9 cellular contexts compared by ENCODE assay signal in the genomic region with DNA sequence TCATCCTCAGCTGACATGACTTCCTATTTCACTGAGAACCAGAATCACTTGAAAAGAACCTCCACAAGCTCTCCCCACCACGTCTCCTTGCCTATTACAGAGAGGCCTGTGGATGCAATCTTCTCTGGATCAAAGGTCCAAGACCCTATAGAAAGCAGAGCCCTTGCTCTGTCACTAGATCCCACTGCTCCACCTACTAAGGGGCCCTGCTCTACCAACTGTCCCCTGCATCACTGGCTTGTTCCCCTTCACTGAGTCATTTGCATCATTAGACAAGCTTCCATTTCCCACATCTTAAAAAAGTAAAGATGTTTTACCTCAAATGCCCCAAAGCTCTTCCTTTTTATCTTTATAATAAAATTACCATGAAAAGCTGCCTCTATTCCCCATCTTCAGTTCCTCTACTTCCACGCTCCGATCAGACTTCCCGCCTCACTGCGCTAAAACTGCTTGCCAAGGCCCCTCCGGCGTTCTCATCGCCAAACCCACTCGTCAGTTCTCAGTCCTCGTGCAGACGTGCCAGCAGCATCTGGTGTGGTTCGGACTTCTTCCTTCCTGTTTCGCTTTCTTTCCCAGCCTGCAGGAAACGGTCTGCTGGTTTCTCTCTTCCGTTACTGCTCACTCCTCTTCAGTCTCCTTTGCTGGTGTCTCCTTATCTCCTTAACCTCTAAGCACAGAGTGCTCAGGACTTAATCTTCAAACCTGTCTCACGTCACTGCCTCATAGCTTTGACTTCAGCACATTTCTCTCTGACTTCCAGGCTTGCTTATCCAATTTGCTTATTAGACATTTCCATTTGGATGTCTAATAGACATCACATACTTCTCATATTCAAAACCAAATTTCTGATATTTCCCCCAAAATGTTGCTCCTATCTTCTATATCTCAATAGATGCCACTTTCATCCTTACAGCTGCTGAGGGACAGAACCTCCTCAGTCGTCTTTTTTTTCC. TPM values are rescaled to one million over a fixed set of nuclear protein-coding genes. Genes with fewer than 3 reads are reported as not detected.
DNase-seq lines count a peak whose midpoint lies in the region; ATAC-seq and TF ChIP-seq lines count a peak whose summit lies in the region.
"Had no signal": no experiment of that assay in that cellular context is flagged by ENCODE, and none has a peak within 500 bp of the region (broad histone marks: within the 10 kb centered on the region; RNA-seq: fewer than 3 reads in every experiment).

No MANE protein-coding gene starts in this region.

- peak; percentile 27 to 81 (median 63) for DNase-seq in CD8-positive, alpha-beta T cell
- DNase-seq in Jurkat, Clone E6-1 (ENCODE audit: low read depth, low spot score), result peak; percentile 99
- DNase-seq in activated CD4-positive, alpha-beta T cell treated with anti-CD3 and anti-CD28 coated beads, Interleukin-2, amount 50 U/mL, for 4 hours, result peak; percentile 35 to 44
- DNase-seq in epidermal melanocyte (ENCODE audit: insufficient read length, low spot score), result peak; percentile 52
- peak; percentile 86 for DNase-seq in osteoblast (ENCODE audit: insufficient read length, low spot score, missing footprints)
- DNase-seq in upper lobe of left lung, result peak in 1 of 2 donors; percentile 81
- DNase-seq in retina, result no peak

- no peaks in the 10 kb centered on the region for H3K36me3 ChIP-seq in CD8-positive, alpha-beta T cell (ENCODE audit: insufficient read depth, low read length)
- H3K36me3 ChIP-seq in osteoblast (ENCODE audit: insufficient read depth, low read length), result no peaks in the 10 kb centered on the region
- H3K36me3 ChIP-seq in upper lobe of left lung, result peaks cover 0 to 3% (median 0%) of the 10 kb centered on the region in 4 donors

- peak in 1 of 4 donors; percentile 45 for TF ChIP-seq POLR2A in upper lobe of left lung (IDR thresholded peaks at IDR 0.05)

- no peaks in the 10 kb centered on the region for H3K9me3 Mint-ChIP-seq in CD8-positive, alpha-beta T cell

- H3K27ac ChIP-seq in CD8-positive, alpha-beta T cell (ENCODE audit: low read depth, low read length), result peak overlapping the region; percentile 63
- H3K27ac ChIP-seq in osteoblast (ENCODE audit: low read depth, low read length), result peak overlapping the region; percentile 55
- peak overlapping the region; percentile 68 to 87 (median 75) for H3K27ac ChIP-seq in upper lobe of left lung

- H3K4me2 ChIP-seq in osteoblast (ENCODE audit: insufficient read depth, low read length), result peak overlapping the region; percentile 83

- peaks cover 58% of the 10 kb centered on the region for H3K4me1 ChIP-seq in CD8-positive, alpha-beta T cell (ENCODE audit: insufficient read depth, low read length)
- H3K4me1 ChIP-seq in osteoblast (ENCODE audit: insufficient read depth, low read length) (peaks cover 23% of the 10 kb centered on the region), upper lobe of left lung (peaks cover 24 to 40% (median 26%) of the 10 kb centered on the region in 4 donors)

- no peaks in the 10 kb centered on the region for H3K27me3 ChIP-seq in CD8-positive, alpha-beta T cell (ENCODE audit: insufficient read depth, low read length)
- H3K27me3 ChIP-seq in osteoblast (ENCODE audit: insufficient read depth, low read length) (no peaks in the 10 kb centered on the region), upper lobe of left lung (no peaks in the 10 kb centered on the region)

- peak in 1 of 4 donors; percentile 41 for TF ChIP-seq EP300 in upper lobe of left lung (IDR thresholded peaks at IDR 0.05)

- H3K4me3 Mint-ChIP-seq in CD8-positive, alpha-beta T cell, result no peak overlapping the region

- ATAC-seq in CD8-positive, alpha-beta T cell, result peak; percentile 82
- ATAC-seq in GM21360 (IDR thresholded peaks at IDR 0.05; ENCODE audit: unreplicated experiment), result peak; percentile 73
- peak; percentile 81 to 94 for ATAC-seq in upper lobe of left lung (ENCODE audit: low FRiP score in 2 of 2)

- peak overlapping the region; percentile 88 for H2AFZ ChIP-seq in osteoblast (ENCODE audit: low read length)

- peak overlapping the region; percentile 48 for H3K4me3 ChIP-seq in CD8-positive, alpha-beta T cell (ENCODE audit: low read depth, low read length)
- H3K4me3 ChIP-seq in Jurkat, Clone E6-1 (ENCODE audit: low read length), result peak overlapping the region; percentile 74
- H3K4me3 ChIP-seq in osteoblast (ENCODE audit: insufficient read depth, low read length) (peak overlapping the region; percentile 65), upper lobe of left lung (peak overlapping the region in 3 of 4 donors; percentile 6 to 36 (median 30))

- POLR2A ChIA-PET in CD8-positive, alpha-beta T cell (lab: Charles Lee), result interaction anchor here (0.6 to 2.0 kb wide), 10 partner anchors 13 to 455 kb away, joined by 3 to 17 read pairs (median 5); a partner anchor contains a TSS

- intact Hi-C loops in CD8-positive, alpha-beta T cell (cut with DNase I, micrococcal nuclease), result loop anchor here (1.0 to 10.0 kb wide), 7 partner anchors 13 to 162 kb away; a partner anchor contains a TSS

- H3K36me3 Mint-ChIP-seq in CD8-positive, alpha-beta T cell, result peaks cover 16% of the 10 kb centered on the region
- H3K36me3 Mint-ChIP-seq: IgD-negative memory B cell had no signal

- H3K27me3 Mint-ChIP-seq in CD8-positive, alpha-beta T cell (ENCODE audit: low read depth), result no peaks in the 10 kb centered on the region

- H4K20me1 ChIP-seq in osteoblast (ENCODE audit: insufficient read depth, low read length), result no peaks in the 10 kb centered on the region

- H3K9me3 ChIP-seq in CD8-positive, alpha-beta T cell (ENCODE audit: low read length), result no peaks in the 10 kb centered on the region
- H3K9me3 ChIP-seq in osteoblast (ENCODE audit: low read depth, low read length), result no peaks in the 10 kb centered on the region
- H3K9me3 ChIP-seq in upper lobe of left lung, result no peaks in the 10 kb centered on the region

- no peak overlapping the region for H3K27ac Mint-ChIP-seq in CD8-positive, alpha-beta T cell

- no peaks in the 10 kb centered on the region for H3K79me2 ChIP-seq in osteoblast (ENCODE audit: insufficient read depth, low read length)

- CTCF ChIA-PET in CD8-positive, alpha-beta T cell (lab: Charles Lee), result interaction anchor here (0.8 to 1.7 kb wide), 3 partner anchors 13 to 397 kb away, joined by 3 to 5 read pairs (median 3); a partner anchor contains a TSS

- 30 to 32% methylated on average over 17 of the region's 17 CpGs for WGBS in upper lobe of left lung, 2 donors

- no peak for TF ChIP-seq CTCF in CD8-positive, alpha-beta T cell (IDR thresholded peaks at IDR 0.05)
- TF ChIP-seq CTCF in osteoblast (IDR thresholded peaks at IDR 0.05; ENCODE audit: extremely low read depth, low read depth, low read length) (no peak), upper lobe of left lung (IDR thresholded peaks at IDR 0.05) (no peak)

- peaks cover 37% of the 10 kb centered on the region for H3K4me1 Mint-ChIP-seq in CD8-positive, alpha-beta T cell (ENCODE audit: low read depth)

RNA-seq across cellular contexts. Expression of a gene that starts 40.5 kb away (rescaled TPM):
- total RNA-seq in CD8-positive, alpha-beta T cell, result 1 to 10 TPM; 1.5 to 2.0 TPM
- 170 TPM for polyA plus RNA-seq in Jurkat, Clone E6-1 (2012; ENCODE audit: insufficient read depth, insufficient read length)
- total RNA-seq in osteoblast (10.5 and 11.8 TPM in 2 replicates), upper lobe of left lung (10 to 100 TPM in 3 of 6 donors, 1 to 10 TPM in 3; 5.5 to 17.0 (median 9.9) TPM)
